Comparison of ENCODE assay signal across 8 cellular contexts in the genomic region with DNA sequence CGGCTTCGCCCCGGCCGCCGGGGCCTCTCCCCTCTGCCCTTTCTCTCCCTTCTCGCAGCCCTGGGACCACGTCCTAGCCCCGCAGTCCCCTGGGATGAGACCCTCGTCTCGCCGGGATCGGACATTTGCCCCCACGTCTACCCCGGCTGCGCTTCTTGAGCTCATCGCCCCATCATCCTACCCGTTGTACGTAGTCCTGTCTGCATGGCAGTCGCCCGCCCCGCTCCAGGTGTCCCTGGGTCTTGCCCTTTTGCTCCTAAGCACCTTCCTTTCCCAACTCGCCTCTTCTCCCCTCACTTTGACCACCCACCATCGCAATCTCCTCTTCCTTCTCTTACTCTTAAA. TPM values are rescaled to one million over a fixed set of nuclear protein-coding genes. Genes with fewer than 3 reads are reported as not detected.
DNase-seq lines count a peak whose midpoint lies in the region; TF ChIP-seq lines count a peak whose summit lies in the region.

No MANE protein-coding gene starts in this region.

- TF ChIP-seq CTCF in BE2C (IDR thresholded peaks at IDR 0.05; ENCODE audit: low read depth, low read length) (no peak), fibroblast of villous mesenchyme (IDR thresholded peaks at IDR 0.05; ENCODE audit: insufficient read depth, low read depth, low read length) (no peak)

- no peak overlapping the region for H2BK120ac ChIP-seq in trophoblast cell (ENCODE audit: insufficient read depth, low read length, poor library complexity)

- CTCF ChIA-PET in HEK293T (lab: Yijun Ruan, JAX), result interaction anchor here (0.5 kb wide), 2 partner anchors 123 to 230 kb away, joined by 3 to 5 read pairs; no protein-coding TSS in a partner anchor
- CTCF ChIA-PET in activated CD4-positive, alpha-beta T cell treated with anti-CD3 and anti-CD28 coated beads, Interleukin-2, amount 10 ng/mL, durations not matched to agents 7 days and 5 days (lab: Charles Lee), result no interaction called here

- H3K4me1 ChIP-seq in BE2C (peaks cover 5% of the 10 kb centered on the region), trophoblast cell (ENCODE audit: control insufficient read depth in 1 of 2, insufficient read depth in 2 of 2, low read length in 2 of 2) (peaks cover 6 to 8% of the 10 kb centered on the region in 2 experiments)

- H3K79me1 ChIP-seq in trophoblast cell (ENCODE audit: low read length), result peaks cover 5% of the 10 kb centered on the region

- peak; percentile 40 for DNase-seq in BE2C
- no peak for DNase-seq in HEK293T (ENCODE audit: extremely low spot score)
- DNase-seq in activated CD4-positive, alpha-beta T cell treated with anti-CD3 and anti-CD28 coated beads, Interleukin-2, amount 10 ng/mL, durations not matched to agents 7 days and 5 days, result no peak
- no peak for DNase-seq in fibroblast of villous mesenchyme (ENCODE audit: low read depth)
- DNase-seq in trophoblast cell, result peak in 1 of 2 donors; percentile 21
- no peak for DNase-seq in LoVo (ENCODE audit: low spot score)
- DNase-seq in HT-29 (ENCODE audit: low spot score), result no peak
- no peak for DNase-seq in AG08396 (ENCODE audit: low spot score)

- H3K18ac ChIP-seq in trophoblast cell (ENCODE audit: low read length), result peak overlapping the region; percentile 90

- H3K23ac ChIP-seq in trophoblast cell (ENCODE audit: low read length), result no peak overlapping the region

- H4K91ac ChIP-seq in trophoblast cell (ENCODE audit: low read depth, low read length), result peak overlapping the region; percentile 88

- POLR2A ChIA-PET in HEK293T (lab: Yijun Ruan, JAX), result interaction anchor here (0.6 to 1.7 kb wide), 4 partner anchors 14 to 288 kb away, joined by 3 to 7 read pairs (median 5); no protein-coding TSS in a partner anchor
- POLR2A ChIA-PET in activated CD4-positive, alpha-beta T cell treated with anti-CD3 and anti-CD28 coated beads, Interleukin-2, amount 10 ng/mL, durations not matched to agents 7 days and 5 days (lab: Charles Lee), result no interaction called here

- peaks cover 10% of the 10 kb centered on the region for H3K79me2 ChIP-seq in trophoblast cell (ENCODE audit: control insufficient read depth, insufficient read depth, low read length, poor library complexity)

- H3K4me3 Mint-ChIP-seq in activated CD4-positive, alpha-beta T cell treated with anti-CD3 and anti-CD28 coated beads, Interleukin-2, amount 10 ng/mL, durations not matched to agents 7 days and 5 days, result peak overlapping the region; percentile 81

- peak overlapping the region; percentile 89 for H3K4me3 ChIP-seq in BE2C (ENCODE audit: low read depth, low read length)
- H3K4me3 ChIP-seq in fibroblast of villous mesenchyme (ENCODE audit: low read depth, low read length), result peak overlapping the region; percentile 100
- H3K4me3 ChIP-seq in trophoblast cell (ENCODE audit: low read depth, low read length), result peak overlapping the region; percentile 95

- peak overlapping the region; percentile 13 for H4K8ac ChIP-seq in trophoblast cell (ENCODE audit: low read depth, low read length)

- H3K9me3 ChIP-seq in BE2C (no peaks in the 10 kb centered on the region), trophoblast cell (ENCODE audit: insufficient read depth, low read depth, low read length) (no peaks in the 10 kb centered on the region)

- peak overlapping the region; percentile 78 for H3K27ac Mint-ChIP-seq in activated CD4-positive, alpha-beta T cell treated with anti-CD3 and anti-CD28 coated beads, Interleukin-2, amount 10 ng/mL, durations not matched to agents 7 days and 5 days

- H3K27ac ChIP-seq in trophoblast cell (ENCODE audit: low read depth, low read length), result no peak overlapping the region

- peak overlapping the region; percentile 26 for H3K4ac ChIP-seq in trophoblast cell (ENCODE audit: low read depth, low read length)

- H3K9ac ChIP-seq in trophoblast cell (ENCODE audit: low read length), result peak overlapping the region; percentile 50

- H4K12ac ChIP-seq in trophoblast cell (ENCODE audit: low read depth, low read length), result no peak overlapping the region

- peak overlapping the region; percentile 85 for H3K4me2 ChIP-seq in trophoblast cell (ENCODE audit: low read length)

- H3K36me3 Mint-ChIP-seq in activated CD4-positive, alpha-beta T cell treated with anti-CD3 and anti-CD28 coated beads, Interleukin-2, amount 10 ng/mL, durations not matched to agents 7 days and 5 days (ENCODE audit: low read depth), result no peaks in the 10 kb centered on the region

- H2BK12ac ChIP-seq in trophoblast cell (ENCODE audit: low read length), result no peak overlapping the region

- H3K9me3 Mint-ChIP-seq in activated CD4-positive, alpha-beta T cell treated with anti-CD3 and anti-CD28 coated beads, Interleukin-2, amount 10 ng/mL, durations not matched to agents 7 days and 5 days, result no peaks in the 10 kb centered on the region

- peaks cover 39% of the 10 kb centered on the region for H3K27me3 Mint-ChIP-seq in activated CD4-positive, alpha-beta T cell treated with anti-CD3 and anti-CD28 coated beads, Interleukin-2, amount 10 ng/mL, durations not matched to agents 7 days and 5 days

- no CpG with 5 or more reads among the region's 23 CpGs for WGBS in trophoblast cell (ENCODE audit: extremely low coverage, insufficient coverage, insufficient read length)

- peak overlapping the region; percentile 82 for H2AFZ ChIP-seq in trophoblast cell (ENCODE audit: insufficient read depth, low read length, poor library complexity)

- H3K14ac ChIP-seq in trophoblast cell (ENCODE audit: low read length), result peak overlapping the region; percentile 29

- no peaks in the 10 kb centered on the region for H3K27me3 ChIP-seq in BE2C
- H3K27me3 ChIP-seq in trophoblast cell (ENCODE audit: insufficient read depth, low read length), result no peaks in the 10 kb centered on the region

- H3K36me3 ChIP-seq in BE2C, result no peaks in the 10 kb centered on the region
- peaks cover 1 to 2% of the 10 kb centered on the region in 2 experiments for H3K36me3 ChIP-seq in trophoblast cell (ENCODE audit: control insufficient read depth in 1 of 2, insufficient read depth in 2 of 2, low read length in 2 of 2)

- H3K4me1 Mint-ChIP-seq in activated CD4-positive, alpha-beta T cell treated with anti-CD3 and anti-CD28 coated beads, Interleukin-2, amount 10 ng/mL, durations not matched to agents 7 days and 5 days, result peaks cover 30% of the 10 kb centered on the region

- H2AK5ac ChIP-seq in trophoblast cell (ENCODE audit: low read length), result no peak overlapping the region

- H2BK5ac ChIP-seq in trophoblast cell (ENCODE audit: low read depth, low read length, poor library complexity), result no peak overlapping the region

TF ChIP-seq in HEK293T, 16 proteins besides CTCF, POLR2A, EP300 and RAD21:
- TF ChIP-seq ZNF384 (IDR thresholded peaks at IDR 0.05) (0 out of 2 replicates have a peak, but pooled peaks have one; percentile 8), SP1 (IDR thresholded peaks at IDR 0.05) (no peak)

RNA-seq across cellular contexts. Expression of gene TPST1, which starts 0.6 kb away (rescaled TPM):
- polyA plus RNA-seq in BE2C (2012; ENCODE audit: insufficient read depth, insufficient read length, low read depth), result 21.7 TPM
- under 1 TPM; 0.67 to 0.79 TPM for total RNA-seq in activated CD4-positive, alpha-beta T cell treated with anti-CD3 and anti-CD28 coated beads, Interleukin-2, amount 10 ng/mL, durations not matched to agents 7 days and 5 days
- total RNA-seq in fibroblast of villous mesenchyme, result 131 TPM in 2 replicates
- polyA plus RNA-seq in trophoblast cell (2013), result 19.3 and 20.4 TPM in 2 replicates
- total RNA-seq in HT-29 (2014; rRNA removed; shearing (Covaris generic)), result 0.41 and 1.0 TPM in 2 replicates

Comparison
In these comparisons a context has a peak if more than half of its experiments do, and no peak if none do; other contexts are left out.
1. RNA of gene TPST1, which starts 0.6 kb away (total RNA-seq): 131 TPM in fibroblast of villous mesenchyme; 0.67 to 0.79 TPM in activated CD4-positive, alpha-beta T cell treated with anti-CD3 and anti-CD28 coated beads, Interleukin-2, amount 10 ng/mL, durations not matched to agents 7 days and 5 days and 0.41 to 1.0 TPM in HT-29; every median in the first group is over 10 times any median in the second.
2. Peak in every context shown above with its lines, with median percentiles within 50 percentile points of each other: H3K4me3 ChIP-seq.